Comparison of ENCODE assay signal across 18 cellular contexts in the genomic region with DNA sequence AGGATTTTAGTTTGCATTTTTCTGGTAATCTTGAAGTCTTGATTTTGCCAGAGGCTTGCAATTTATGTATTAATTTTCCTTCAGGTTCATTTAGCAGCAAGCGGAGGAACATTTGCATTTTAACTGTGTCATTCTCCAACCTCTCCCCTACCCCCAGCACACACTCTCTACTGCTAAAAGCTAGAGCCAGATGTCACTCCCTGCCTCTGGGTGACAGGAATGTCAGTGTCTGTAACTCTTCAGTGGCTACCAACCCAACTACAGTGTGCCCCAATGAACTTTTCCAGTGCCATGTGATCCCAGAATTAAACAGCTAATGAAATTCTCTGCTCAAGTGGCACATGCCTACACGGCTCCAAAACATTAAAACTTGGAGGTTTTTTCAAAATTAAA.
A peak's percentile ranks its signal among the peaks of the same experiment; 100 is the strongest.
DNase-seq lines count a peak whose midpoint lies in the region; ATAC-seq and TF ChIP-seq lines count a peak whose summit lies in the region.
"Had no signal": no experiment of that assay in that cellular context is flagged by ENCODE, and none has a peak within 500 bp of the region (broad histone marks: within the 10 kb centered on the region; RNA-seq: fewer than 3 reads in every experiment).

No MANE protein-coding gene starts in this region.

- H3K4me3 Mint-ChIP-seq in T-cell, result no peak overlapping the region

- H3K4me1 ChIP-seq in RWPE2 (ENCODE audit: insufficient read depth, poor library complexity, severe bottlenecking) (peaks cover 47% of the 10 kb centered on the region), esophagus squamous epithelium (peaks cover 0 to 51% (median 18%) of the 10 kb centered on the region in 3 donors), smooth muscle cell (ENCODE audit: low read depth) (no peaks in the 10 kb centered on the region)

- H3K27me3 Mint-ChIP-seq in T-cell, result no peaks in the 10 kb centered on the region

- no peak overlapping the region for H2AFZ ChIP-seq in smooth muscle cell (ENCODE audit: low read depth)

- H3K4me3 ChIP-seq in RWPE2 (ENCODE audit: severe bottlenecking) (no peak overlapping the region), esophagus squamous epithelium (no peak overlapping the region), smooth muscle cell (no peak overlapping the region)
- H3K4me3 ChIP-seq: BLaER1 treated with 17β-estradiol and CSF1 and Interleukin-3, amounts not matched to agents 10 nM and 100 nM had no signal

- WGBS in esophagus squamous epithelium, 2 donors, result 42 to 55% methylated on average over 2 of the region's 2 CpGs
- WGBS in smooth muscle cell (ENCODE audit: low lambda C conversion rate), result 49% methylated on average over 2 of the region's 2 CpGs

- H3K9ac ChIP-seq in smooth muscle cell (ENCODE audit: low read depth), result no peak overlapping the region
- H3K9ac ChIP-seq: BLaER1 treated with 17β-estradiol and CSF1 and Interleukin-3, amounts not matched to agents 10 nM and 100 nM had no signal

- H3K4me2 ChIP-seq in smooth muscle cell, result no peak overlapping the region
- H3K4me2 ChIP-seq: BLaER1 treated with 17β-estradiol and CSF1 and Interleukin-3, amounts not matched to agents 10 nM and 100 nM had no signal

- intact Hi-C loops in esophagus squamous epithelium (cut with DNase I), result no loop called here

- peaks cover 0 to 6% (median 0%) of the 10 kb centered on the region in 3 donors for H3K4me1 Mint-ChIP-seq in T-cell

- H3K79me2 ChIP-seq in smooth muscle cell (ENCODE audit: low read depth), result no peaks in the 10 kb centered on the region

- TF ChIP-seq CTCF in RWPE2 (IDR thresholded peaks at IDR 0.05; ENCODE audit: poor library complexity, severe bottlenecking), result no peak
- TF ChIP-seq CTCF in esophagus squamous epithelium (IDR thresholded peaks at IDR 0.05), result no peak
- TF ChIP-seq CTCF in smooth muscle cell (IDR thresholded peaks at IDR 0.05; ENCODE audit: borderline replicate concordance, insufficient read depth, poor library complexity, severe bottlenecking), result no peak

- no peak overlapping the region for H3K27ac Mint-ChIP-seq in T-cell

- TF ChIP-seq POLR2A in esophagus squamous epithelium (IDR thresholded peaks at IDR 0.05), result no peak

- no peaks in the 10 kb centered on the region for H3F3A ChIP-seq in smooth muscle cell (ENCODE audit: low read depth)

- H4K20me1 ChIP-seq in smooth muscle cell (ENCODE audit: low read depth), result no peaks in the 10 kb centered on the region
- H4K20me1 ChIP-seq: BLaER1 treated with 17β-estradiol and CSF1 and Interleukin-3, amounts not matched to agents 10 nM and 100 nM had no signal

- CTCF ChIA-PET in T-cell (lab: Charles Lee), result no interaction called here

- H3K27me3 ChIP-seq in RWPE2 (ENCODE audit: insufficient read depth, poor library complexity, severe bottlenecking) (no peaks in the 10 kb centered on the region), esophagus squamous epithelium (no peaks in the 10 kb centered on the region), smooth muscle cell (ENCODE audit: low read depth) (no peaks in the 10 kb centered on the region)
- H3K27me3 ChIP-seq: BLaER1 treated with 17β-estradiol and CSF1 and Interleukin-3, amounts not matched to agents 10 nM and 100 nM had no signal

- H3K36me3 Mint-ChIP-seq in T-cell, result no peaks in the 10 kb centered on the region

- POLR2A ChIA-PET in T-cell (lab: Charles Lee), result no interaction called here

- H3K9me3 Mint-ChIP-seq in T-cell, result no peaks in the 10 kb centered on the region

- ATAC-seq in RWPE2 (ENCODE audit: low read depth) (peak; percentile 7; the same call in 2 of the 3 replicates), GM18868 (IDR thresholded peaks at IDR 0.05; ENCODE audit: unreplicated experiment) (no peak), T-cell (replicated peaks in 1 of 4) (no peak)
- ATAC-seq: HCT116 had no signal

- DNase-seq in activated effector memory CD4-positive, alpha-beta T cell treated with anti-CD3 and anti-CD28 coated beads, Interleukin-2, amount 50 U/mL, for 16 hours, result peak; percentile 24
- DNase-seq in activated effector memory CD4-positive, alpha-beta T cell treated with Interleukin-2 at 50 U/mL for 16 hours, result no peak
- no peak for DNase-seq in RWPE2 (ENCODE audit: low spot score)
- DNase-seq in esophagus squamous epithelium (lab: John Stamatoyannopoulos, UW), result no peak
- DNase-seq in smooth muscle cell (lab: John Stamatoyannopoulos, UW; ENCODE audit: unreplicated experiment), result no peak
- no peak for DNase-seq in activated naive CD4-positive, alpha-beta T cell treated with Interleukin-2 at 50 U/mL for 16 hours
- DNase-seq in T-cell, result no peak
- DNase-seq: 8988T, DMS153, IMR-90, Kasumi-1, NCI-H1417 treated with DMSO at 0.1 percent for 48 hours, NCI-H2029, NCI-H2171 treated with DMSO at 0.1 percent for 48 hours, RPMI8226 had no signal

- H3K36me3 ChIP-seq in RWPE2 (ENCODE audit: low read depth) (no peaks in the 10 kb centered on the region), esophagus squamous epithelium (no peaks in the 10 kb centered on the region), smooth muscle cell (ENCODE audit: low read depth) (no peaks in the 10 kb centered on the region)
- H3K36me3 ChIP-seq: BLaER1 treated with 17β-estradiol and CSF1 and Interleukin-3, amounts not matched to agents 10 nM and 100 nM had no signal

- H3K27ac ChIP-seq in RWPE2 (ENCODE audit: poor library complexity, severe bottlenecking) (peak overlapping the region; percentile 90), esophagus squamous epithelium (peak overlapping the region; percentile 61 to 84 (median 72)), smooth muscle cell (ENCODE audit: low read depth) (peak overlapping the region; percentile 17)
- H3K27ac ChIP-seq: BLaER1 treated with 17β-estradiol and CSF1 and Interleukin-3, amounts not matched to agents 10 nM and 100 nM had no signal

- no peaks in the 10 kb centered on the region for H3K9me3 ChIP-seq in RWPE2 (ENCODE audit: severe bottlenecking)
- no peaks in the 10 kb centered on the region for H3K9me3 ChIP-seq in esophagus squamous epithelium
- H3K9me3 ChIP-seq in smooth muscle cell (replicated peaks; ENCODE audit: low read depth), result no peaks in the 10 kb centered on the region
- H3K9me3 ChIP-seq: BLaER1 treated with 17β-estradiol and CSF1 and Interleukin-3, amounts not matched to agents 10 nM and 100 nM had no signal

Comparison
In these comparisons a context has a peak if more than half of its experiments do, and no peak if none do; other contexts are left out.
1. H3K27ac ChIP-seq: peak in every context shown above with its lines; median percentile 90 in RWPE2; 72 in esophagus squamous epithelium; 17 in smooth muscle cell.